Comparison of ENCODE assay signal across 36 cellular contexts in genomic region chr15:32864841-32865240, GRCh38.
"Had no signal": no experiment of that assay in that cellular context is flagged by ENCODE, and none has a peak within 500 bp of the region (broad histone marks: within the 10 kb centered on the region; RNA-seq: fewer than 3 reads in every experiment).

No MANE protein-coding gene starts in this region.

- H3K4me3 ChIP-seq: colonic mucosa, MG63, Peyer's patch, SJSA1 had no signal

- H3K27me3 ChIP-seq: brain microvascular endothelial cell, colonic mucosa, MG63, Peyer's patch, SJSA1 had no signal

- H3K4me1 Mint-ChIP-seq: activated naive CD4-positive, alpha-beta T cell treated with anti-CD3 and anti-CD28 coated beads, Interleukin-2, amount 10 ng/mL, durations not matched to agents 7 days and 5 days had no signal

- ATAC-seq: activated naive CD8-positive, alpha-beta T cell treated with anti-CD3 and anti-CD28 coated beads, Interleukin-2, amount 50 U/mL, for 24 hours; activated T-cell treated with anti-CD3 and anti-CD28 coated beads, Interleukin-2, amount 50 U/mL, for 4 hours; PC-3; SK-N-SH treated with all-trans-retinoic acid at 6 μM for 48 hours; T-cell; T-helper 17 cell had no signal

- H3K9me3 Mint-ChIP-seq: activated B cell treated with CpG ODN at 0.5 μM for 24 hours; activated CD4-positive, alpha-beta memory T cell treated with anti-CD3 and anti-CD28 coated beads for 36 hours; activated naive CD4-positive, alpha-beta T cell treated with anti-CD3 and anti-CD28 coated beads, Interleukin-2, amount 10 ng/mL, durations not matched to agents 7 days and 5 days; activated naive CD8-positive, alpha-beta T cell treated with anti-CD3 and anti-CD28 coated beads, Interleukin-2, amount 50 U/mL, for 24 hours; activated T-cell treated with anti-CD3 and anti-CD28 coated beads, Interleukin-2, amount 50 U/mL, for 4 hours; activated T-helper 1 cell treated with anti-CD3 and anti-CD28 coated beads, Interleukin-12 subunit alpha, Interleukin-12 subunit beta, Interleukin-2, Interleukin-4 antibody, amounts not matched to agents 30 ng/mL and 10 ng/mL and 1 ng/mL, durations not matched to agents 14 hours and 24 hours and 36 hours; T-cell had no signal

- H3K27me3 Mint-ChIP-seq: activated B cell treated with CpG ODN at 0.5 μM for 24 hours; activated CD4-positive, alpha-beta memory T cell treated with anti-CD3 and anti-CD28 coated beads for 36 hours; activated naive CD8-positive, alpha-beta T cell; T-cell; T-helper 17 cell had no signal

- H3K4me3 Mint-ChIP-seq: activated B cell treated with CpG ODN at 0.5 μM for 24 hours; activated CD4-positive, alpha-beta memory T cell treated with anti-CD3 and anti-CD28 coated beads for 36 hours; activated naive CD4-positive, alpha-beta T cell treated with anti-CD3 and anti-CD28 coated beads, Interleukin-2, amount 10 ng/mL, durations not matched to agents 7 days and 5 days; activated naive CD8-positive, alpha-beta T cell; activated naive CD8-positive, alpha-beta T cell treated with anti-CD3 and anti-CD28 coated beads, Interleukin-2, amount 50 U/mL, for 24 hours; activated T-cell treated with anti-CD3 and anti-CD28 coated beads, Interleukin-2, amount 50 U/mL, for 4 hours; activated T-helper 1 cell treated with anti-CD3 and anti-CD28 coated beads, Interleukin-12 subunit alpha, Interleukin-12 subunit beta, Interleukin-2, Interleukin-4 antibody, amounts not matched to agents 30 ng/mL and 10 ng/mL and 1 ng/mL, durations not matched to agents 14 hours and 24 hours and 36 hours; T-cell; T-helper 17 cell had no signal

- H3K27ac ChIP-seq: colonic mucosa, Peyer's patch had no signal

- H3K9me3 ChIP-seq: colonic mucosa, MG63, Peyer's patch, SJSA1 had no signal

- H3K36me3 Mint-ChIP-seq: activated CD4-positive, alpha-beta memory T cell treated with anti-CD3 and anti-CD28 coated beads for 36 hours; activated naive CD4-positive, alpha-beta T cell treated with anti-CD3 and anti-CD28 coated beads, Interleukin-2, amount 10 ng/mL, durations not matched to agents 7 days and 5 days; activated naive CD8-positive, alpha-beta T cell; T-cell had no signal

- DNase-seq: activated B cell treated with CpG ODN at 0.5 μM for 24 hours; activated CD4-positive, alpha-beta memory T cell treated with anti-CD3 and anti-CD28 coated beads for 36 hours; activated CD4-positive, alpha-beta T cell treated with anti-CD3 and anti-CD28 coated beads for 4 hours; activated CD4-positive, alpha-beta T cell treated with anti-CD3 and anti-CD28 coated beads, Interleukin-2, amount 50 U/mL, for 1 hour; activated CD4-positive, CD25-positive, alpha-beta regulatory T cell treated with anti-CD3 and anti-CD28 coated beads, Interleukin-2, amount 50 U/mL, for 72 hours; activated CD8-positive, alpha-beta memory T cell treated with anti-CD3 and anti-CD28 coated beads, Interleukin-2, amount 50 U/mL, for 4 hours; activated effector memory CD4-positive, alpha-beta T cell treated with Interleukin-2 at 50 U/mL for 16 hours; activated naive CD4-positive, alpha-beta T cell treated with anti-CD3 and anti-CD28 coated beads, Interleukin-2, amount 10 ng/mL, durations not matched to agents 7 days and 5 days; activated naive CD8-positive, alpha-beta T cell treated with anti-CD3 and anti-CD28 coated beads, Interleukin-2, amount 50 U/mL, for 24 hours; activated T-cell treated with anti-CD3 and anti-CD28 coated beads for 4 hours; activated T-cell treated with anti-CD3 and anti-CD28 coated beads, Interleukin-2, amount 50 U/mL, for 4 hours; anterior cingulate cortex; brain microvascular endothelial cell; central memory CD4-positive, alpha-beta T cell; colonic mucosa; Karpas-422; MG63; NCI-H1048; NCI-H1105 treated with DMSO at 0.1 percent for 48 hours; NCI-H1436; NCI-H1694; NCI-H1930; NCI-H2081 treated with DMSO at 0.1 percent for 48 hours; NCI-H345; NCI-H524 treated with DMSO at 0.1 percent for 48 hours; NK-92 treated with Interleukin-12 subunit alpha and Interleukin-12 subunit beta, amount 100 ng/mL, for 24 hours; PC-3; Peyer's patch; RPMI8226; SHP77 treated with DMSO at 0.1 percent for 48 hours; T-cell; T-helper 17 cell had no signal

- H3K4me1 ChIP-seq: colonic mucosa, Peyer's patch had no signal

- H3K36me3 ChIP-seq: brain microvascular endothelial cell, colonic mucosa, MG63, Peyer's patch, SJSA1 had no signal

- H3K27ac Mint-ChIP-seq: activated B cell treated with CpG ODN at 0.5 μM for 24 hours; activated CD4-positive, alpha-beta memory T cell treated with anti-CD3 and anti-CD28 coated beads for 36 hours; activated naive CD4-positive, alpha-beta T cell treated with anti-CD3 and anti-CD28 coated beads, Interleukin-2, amount 10 ng/mL, durations not matched to agents 7 days and 5 days; activated naive CD8-positive, alpha-beta T cell; activated naive CD8-positive, alpha-beta T cell treated with anti-CD3 and anti-CD28 coated beads, Interleukin-2, amount 50 U/mL, for 24 hours; activated T-helper 1 cell treated with anti-CD3 and anti-CD28 coated beads, Interleukin-12 subunit alpha, Interleukin-12 subunit beta, Interleukin-2, Interleukin-4 antibody, amounts not matched to agents 30 ng/mL and 10 ng/mL and 1 ng/mL, durations not matched to agents 14 hours and 24 hours and 36 hours; T-cell; T-helper 17 cell had no signal
